Comparison of ENCODE assay signal across 8 cellular contexts in genomic region chr1:160078392-160079195, GRCh38. TPM values are rescaled to one million over a fixed set of nuclear protein-coding genes. Genes with fewer than 3 reads are reported as not detected.
DNase-seq lines count a peak whose midpoint lies in the region; ATAC-seq and TF ChIP-seq lines count a peak whose summit lies in the region.

No MANE protein-coding gene starts in this region.

- H3K36me3 Mint-ChIP-seq in activated T-cell treated with anti-CD3 and anti-CD28 coated beads, Interleukin-2, amount 50 U/mL, for 4 hours (ENCODE audit: insufficient read depth), result no peaks in the 10 kb centered on the region

- peak; percentile 77 for TF ChIP-seq CTCF in GM10248 (IDR thresholded peaks at IDR 0.05; ENCODE audit: control extremely low read depth, extremely low read depth, low read depth, missing control alignments)
- TF ChIP-seq CTCF in fibroblast of villous mesenchyme (IDR thresholded peaks at IDR 0.05; ENCODE audit: insufficient read depth, low read depth, low read length), result peak; percentile 87
- peak; percentile 60 for TF ChIP-seq CTCF in psoas muscle (IDR thresholded peaks at IDR 0.05)

- POLR2A ChIA-PET in GM10248 (lab: Yijun Ruan, JAX), result no interaction called here

- 16 to 21% (median 19%) methylated on average over 9 of the region's 9 CpGs for whole genome bisulfite sequencing in psoas muscle, 3 donors

- peak; percentile 72 for ATAC-seq in HG02588 (IDR thresholded peaks at IDR 0.05; ENCODE audit: unreplicated experiment)
- peak; percentile 86 for ATAC-seq in activated T-cell treated with anti-CD3 and anti-CD28 coated beads, Interleukin-2, amount 50 U/mL, for 4 hours
- peak; percentile 81 to 87 (median 82) for ATAC-seq in psoas muscle

- no peak overlapping the region for H3K4me3 Mint-ChIP-seq in activated T-cell treated with anti-CD3 and anti-CD28 coated beads, Interleukin-2, amount 50 U/mL, for 4 hours

- peaks cover 66% of the 10 kb centered on the region for H3K27me3 Mint-ChIP-seq in activated T-cell treated with anti-CD3 and anti-CD28 coated beads, Interleukin-2, amount 50 U/mL, for 4 hours (ENCODE audit: low read depth)

- peaks cover 0 to 13% (median 0%) of the 10 kb centered on the region in 3 donors for H3K27me3 ChIP-seq in psoas muscle (ENCODE audit: insufficient read depth in 3 of 3, low read length in 2 of 3)

- H3K4me3 ChIP-seq in fibroblast of villous mesenchyme (ENCODE audit: low read depth, low read length) (no peak overlapping the region), psoas muscle (no peak overlapping the region)

- no peaks in the 10 kb centered on the region for H3K9me3 ChIP-seq in psoas muscle

- peaks cover 8% of the 10 kb centered on the region for H3K4me1 Mint-ChIP-seq in activated T-cell treated with anti-CD3 and anti-CD28 coated beads, Interleukin-2, amount 50 U/mL, for 4 hours (ENCODE audit: low read depth)

- H3K4me1 ChIP-seq in psoas muscle, result no peaks in the 10 kb centered on the region

- intact Hi-C loops in psoas muscle (cut with DNase I), result no loop called here

- no peak overlapping the region for H3K27ac ChIP-seq in psoas muscle

- in situ Hi-C loops in G401 (cut with HindIII; ENCODE audit: low sequenced_read_pairs), result no loop called here

- CTCF ChIA-PET in GM10248 (lab: Yijun Ruan, JAX), result interaction anchor here (0.9 to 45.2 kb wide), 43 partner anchors 6 to 873 kb away, joined by 3 to 983 read pairs (median 4); partner anchors contain the start of genes IGSF8, KCNJ10, KCNJ9 and NHLH1

- no peaks in the 10 kb centered on the region for H3K36me3 ChIP-seq in psoas muscle (ENCODE audit: insufficient read depth in 1 of 2, low read depth in 1 of 2)

- DNase-seq in GM10248 (ENCODE audit: extremely low spot score) (peak; percentile 71), NCI-H748 treated with DMSO at 0.1 percent for 48 hours (lab: John Stamatoyannopoulos, UW) (peak; percentile 10), fibroblast of villous mesenchyme (ENCODE audit: low read depth) (peak; percentile 18), psoas muscle (no peak), G401 (ENCODE audit: low spot score) (no peak), NCI-H2171 treated with DMSO at 0.1 percent for 48 hours (lab: John Stamatoyannopoulos, UW) (no peak)
- peak; percentile 48 for DNase-seq in activated T-cell treated with anti-CD3 and anti-CD28 coated beads, Interleukin-2, amount 50 U/mL, for 4 hours

- no peaks in the 10 kb centered on the region for H3K9me3 Mint-ChIP-seq in activated T-cell treated with anti-CD3 and anti-CD28 coated beads, Interleukin-2, amount 50 U/mL, for 4 hours

RNA-seq across cellular contexts. Expression of gene KCNJ9, which starts 2.7 kb away (rescaled TPM):
- not detected for total RNA-seq in activated T-cell treated with anti-CD3 and anti-CD28 coated beads, Interleukin-2, amount 50 U/mL, for 4 hours
- total RNA-seq in fibroblast of villous mesenchyme (not detected in 2 replicates), psoas muscle (not detected)
- polyA plus RNA-seq in psoas muscle, result under 1 TPM in 2 of 3 donors, not detected in 1; 0.01 to 0.04 TPM
- total RNA-seq in G401 (2014; rRNA removed; shearing (Covaris generic)), result not detected in 2 replicates

RNA-seq across cellular contexts. Expression of gene KCNJ10, which starts 8.6 kb away (rescaled TPM):
- total RNA-seq in activated T-cell treated with anti-CD3 and anti-CD28 coated beads, Interleukin-2, amount 50 U/mL, for 4 hours, result under 1 TPM in 1 of 3 donors, not detected in 2; 0.32 TPM
- total RNA-seq in fibroblast of villous mesenchyme (under 0.01 TPM in 1 of 2 replicates, not detected in the other), psoas muscle (under 1 TPM in 2 of 4 donors, not detected in 2; 0.08 to 0.09 TPM)
- under 1 TPM in 2 of 3 donors, not detected in 1; 0.01 to 0.03 TPM for polyA plus RNA-seq in psoas muscle
- total RNA-seq in G401 (2014; rRNA removed; shearing (Covaris generic)), result not detected in 2 replicates

RNA-seq across cellular contexts. Expression of gene IGSF8, which starts 19.8 kb away (rescaled TPM):
- 10 to 100 TPM; 30.5 to 45.7 (median 43.1) TPM for total RNA-seq in activated T-cell treated with anti-CD3 and anti-CD28 coated beads, Interleukin-2, amount 50 U/mL, for 4 hours
- 13.9 and 14.7 TPM in 2 replicates for total RNA-seq in fibroblast of villous mesenchyme
- total RNA-seq in psoas muscle, result 1 to 10 TPM; 4.3 to 8.6 (median 6.4) TPM
- 1 to 10 TPM; 4.9 to 6.5 (median 6.4) TPM for polyA plus RNA-seq in psoas muscle
- 11.7 and 15.4 TPM in 2 replicates for total RNA-seq in G401 (2014; rRNA removed; shearing (Covaris generic))

RNA-seq across cellular contexts. Expression of gene ATP1A2, which starts 37.0 kb away (rescaled TPM):
- not detected for total RNA-seq in activated T-cell treated with anti-CD3 and anti-CD28 coated beads, Interleukin-2, amount 50 U/mL, for 4 hours
- total RNA-seq in fibroblast of villous mesenchyme (not detected in 2 replicates), psoas muscle (1,000 to 10,000 TPM in 1 of 4 donors, 100 to 1,000 TPM in 3; 523 to 1,040 (median 587) TPM)
- 100 to 1,000 TPM in 2 of 3 donors, 10 to 100 TPM in 1; 52.5 to 194 (median 162) TPM for polyA plus RNA-seq in psoas muscle
- total RNA-seq in G401 (2014; rRNA removed; shearing (Covaris generic)), result not detected in 2 replicates

RNA-seq across cellular contexts. Expression of gene PIGM, which starts 46.8 kb away (rescaled TPM):
- 1 to 10 TPM; 4.1 to 5.7 (median 4.5) TPM for total RNA-seq in activated T-cell treated with anti-CD3 and anti-CD28 coated beads, Interleukin-2, amount 50 U/mL, for 4 hours
- total RNA-seq in fibroblast of villous mesenchyme (4.2 and 6.0 TPM in 2 replicates), psoas muscle (1 to 10 TPM in 3 of 4 donors, under 1 TPM in 1; 0.84 to 1.5 (median 1.4) TPM)
- 1 to 10 TPM in 2 of 3 donors, under 1 TPM in 1; 0.66 to 1.4 (median 1.3) TPM for polyA plus RNA-seq in psoas muscle
- total RNA-seq in G401 (2014; rRNA removed; shearing (Covaris generic)), result 2.5 and 3.2 TPM in 2 replicates

Comparison
In these comparisons a context has a peak if more than half of its experiments do, and no peak if none do; other contexts are left out.
1. DNase-seq: peak in GM10248 (single experiment), NCI-H748 treated with DMSO at 0.1 percent for 48 hours (single experiment), activated T-cell treated with anti-CD3 and anti-CD28 coated beads, Interleukin-2, amount 50 U/mL, for 4 hours (single experiment) and fibroblast of villous mesenchyme (single experiment); none in psoas muscle (0 of 2), G401 (single experiment) and NCI-H2171 treated with DMSO at 0.1 percent for 48 hours (single experiment).
2. Peak in every context shown above with its lines, with median percentiles within 50 percentile points of each other: CTCF ChIP-seq and ATAC-seq.